8 cellular contexts compared by ENCODE assay signal in the genomic region with DNA sequence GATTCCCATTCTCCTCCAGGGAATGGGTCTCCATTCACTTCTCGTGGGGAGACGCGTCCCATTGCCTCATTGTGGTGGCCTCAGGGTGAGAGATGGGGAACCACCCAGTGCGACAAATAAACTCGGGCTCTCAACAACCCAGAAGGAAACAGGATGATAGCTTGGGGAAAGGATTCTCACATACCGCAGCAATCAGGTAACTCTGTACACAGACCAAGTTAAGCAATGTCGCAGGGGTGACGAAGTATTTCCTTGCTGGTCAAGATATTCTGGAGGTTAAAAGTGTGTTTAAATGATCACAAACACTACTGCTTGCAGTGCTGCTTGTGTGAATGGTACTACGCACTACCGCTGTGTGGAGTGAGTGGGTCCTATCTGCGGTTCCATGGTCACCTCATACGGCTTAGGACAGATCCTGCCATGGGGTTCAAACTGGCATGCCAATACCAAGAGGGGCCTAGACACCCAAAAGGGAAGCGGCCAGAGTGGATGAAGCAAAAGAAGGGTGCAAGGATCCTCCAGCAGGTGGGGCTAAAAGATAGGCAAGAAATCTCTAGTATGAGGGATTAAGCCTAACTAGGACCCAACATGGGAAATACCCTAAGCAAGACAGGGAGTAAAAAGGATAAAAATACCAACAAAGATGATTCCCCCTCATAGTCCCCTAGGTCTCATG.
A peak's percentile ranks its signal among the peaks of the same experiment; 100 is the strongest.
DNase-seq lines count a peak whose midpoint lies in the region; ATAC-seq, FAIRE-seq and TF ChIP-seq lines count a peak whose summit lies in the region.

No MANE protein-coding gene starts in this region.

- in situ Hi-C loops in SK-MEL-5 (cut with HindIII; ENCODE audit: low pct_unique_long_range_greater_than_20kb, low sequenced_read_pairs), result no loop called here

- H3K27ac Mint-ChIP-seq in activated naive CD4-positive, alpha-beta T cell treated with anti-CD3 and anti-CD28 coated beads, Interleukin-2, amount 10 ng/mL, durations not matched to agents 7 days and 5 days, result no peak overlapping the region

- H3K9me3 Mint-ChIP-seq in activated naive CD4-positive, alpha-beta T cell treated with anti-CD3 and anti-CD28 coated beads, Interleukin-2, amount 10 ng/mL, durations not matched to agents 7 days and 5 days, result no peaks in the 10 kb centered on the region

- no peaks in the 10 kb centered on the region for H3K9me2 ChIP-seq in DOHH2 (replicated peaks; ENCODE audit: control insufficient read depth, low read length)

- peaks cover under 1% of the 10 kb centered on the region for H3K27me3 Mint-ChIP-seq in activated naive CD4-positive, alpha-beta T cell treated with anti-CD3 and anti-CD28 coated beads, Interleukin-2, amount 10 ng/mL, durations not matched to agents 7 days and 5 days

- DNase-seq in LHCN-M2 (ENCODE audit: low read depth) (peak; percentile 32), SK-MEL-5 (ENCODE audit: low read depth, low spot score) (peak; percentile 86), left ventricle myocardium inferior (no peak), small intestine (peak; percentile 61)
- DNase-seq in activated naive CD4-positive, alpha-beta T cell treated with anti-CD3 and anti-CD28 coated beads, Interleukin-2, amount 10 ng/mL, durations not matched to agents 7 days and 5 days, result peak; percentile 69

- CTCF ChIA-PET in activated naive CD4-positive, alpha-beta T cell treated with anti-CD3 and anti-CD28 coated beads, Interleukin-2, amount 10 ng/mL, durations not matched to agents 7 days and 5 days (lab: Charles Lee), result interaction anchor here (0.9 to 5.9 kb wide), 5 partner anchors 10 to 424 kb away, joined by 3 to 32 read pairs (median 4); no protein-coding TSS in a partner anchor

- 82% methylated on average over 13 of the region's 13 CpGs for WGBS in small intestine, 3 donors

- H3K9me3 ChIP-seq in DOHH2 (ENCODE audit: control insufficient read depth, insufficient read depth, low read length), result no peaks in the 10 kb centered on the region
- H3K9me3 ChIP-seq in left ventricle myocardium inferior (replicated peaks), result no peaks in the 10 kb centered on the region
- no peaks in the 10 kb centered on the region for H3K9me3 ChIP-seq in small intestine (ENCODE audit: control insufficient read depth, low read depth)

- peak; percentile 78 for ATAC-seq in GM21529 (IDR thresholded peaks at IDR 0.05; ENCODE audit: unreplicated experiment)
- ATAC-seq in HG03457 (IDR thresholded peaks at IDR 0.05; ENCODE audit: unreplicated experiment), result no peak

- H3K4me3 Mint-ChIP-seq in activated naive CD4-positive, alpha-beta T cell treated with anti-CD3 and anti-CD28 coated beads, Interleukin-2, amount 10 ng/mL, durations not matched to agents 7 days and 5 days, result no peak overlapping the region

- intact Hi-C loops in left ventricle myocardium inferior (cut with micrococcal nuclease), result loop anchor here (5.0 kb wide), 1 partner anchor 255 kb away; no protein-coding TSS in a partner anchor

- TF ChIP-seq CTCF in DOHH2 (IDR thresholded peaks at IDR 0.05; ENCODE audit: low read depth, low read length, poor library complexity, severe bottlenecking), result peak; percentile 81
- TF ChIP-seq CTCF in left ventricle myocardium inferior (IDR thresholded peaks at IDR 0.05; ENCODE audit: borderline replicate concordance), result peak; percentile 70

- H4K20me1 ChIP-seq in DOHH2 (ENCODE audit: control insufficient read depth, insufficient read depth, low read depth, low read length), result no peaks in the 10 kb centered on the region

- no peak for FAIRE-seq in small intestine (lab: Jason Lieb, UNC)

- H3K27me3 ChIP-seq in DOHH2 (ENCODE audit: control insufficient read depth, low read length) (no peaks in the 10 kb centered on the region), left ventricle myocardium inferior (ENCODE audit: low read depth) (no peaks in the 10 kb centered on the region), small intestine (ENCODE audit: control insufficient read depth in 2 of 2, insufficient read depth in 2 of 2, low read length in 2 of 2) (no peaks in the 10 kb centered on the region)

- H3K4me2 ChIP-seq in DOHH2 (ENCODE audit: low read length), result no peak overlapping the region

- H3F3A ChIP-seq in DOHH2 (ENCODE audit: control insufficient read depth, insufficient read depth), result no peaks in the 10 kb centered on the region

- H3K4me1 ChIP-seq in DOHH2 (ENCODE audit: control insufficient read depth, low read length), result no peaks in the 10 kb centered on the region
- H3K4me1 ChIP-seq in left ventricle myocardium inferior, result no peaks in the 10 kb centered on the region
- no peaks in the 10 kb centered on the region for H3K4me1 ChIP-seq in small intestine (ENCODE audit: control insufficient read depth in 2 of 2, insufficient read depth in 1 of 2, low read depth in 1 of 2, low read length in 1 of 2)

- H3K4me1 Mint-ChIP-seq in activated naive CD4-positive, alpha-beta T cell treated with anti-CD3 and anti-CD28 coated beads, Interleukin-2, amount 10 ng/mL, durations not matched to agents 7 days and 5 days, result no peaks in the 10 kb centered on the region

- H3K36me3 ChIP-seq in DOHH2 (ENCODE audit: control insufficient read depth, low read length), result no peaks in the 10 kb centered on the region
- H3K36me3 ChIP-seq in left ventricle myocardium inferior, result no peaks in the 10 kb centered on the region
- no peaks in the 10 kb centered on the region for H3K36me3 ChIP-seq in small intestine (ENCODE audit: control insufficient read depth in 2 of 2, insufficient read depth in 2 of 2, low read length in 2 of 2)

- H3K4me3 ChIP-seq in DOHH2 (ENCODE audit: low read length) (no peak overlapping the region), left ventricle myocardium inferior (no peak overlapping the region), small intestine (ENCODE audit: low read depth in 1 of 2, low read length in 2 of 2) (no peak overlapping the region)

- no peaks in the 10 kb centered on the region for H3K79me2 ChIP-seq in DOHH2 (ENCODE audit: control insufficient read depth, low read length)

- H3K36me3 Mint-ChIP-seq in activated naive CD4-positive, alpha-beta T cell treated with anti-CD3 and anti-CD28 coated beads, Interleukin-2, amount 10 ng/mL, durations not matched to agents 7 days and 5 days, result no peaks in the 10 kb centered on the region

- H3K27ac ChIP-seq in DOHH2 (ENCODE audit: low read depth, low read length) (no peak overlapping the region), left ventricle myocardium inferior (replicated peaks) (no peak overlapping the region), small intestine (ENCODE audit: low read depth in 1 of 2, low read length in 1 of 2) (no peak overlapping the region)
